1 cellular context compared by ENCODE assay signal in the genomic region with DNA sequence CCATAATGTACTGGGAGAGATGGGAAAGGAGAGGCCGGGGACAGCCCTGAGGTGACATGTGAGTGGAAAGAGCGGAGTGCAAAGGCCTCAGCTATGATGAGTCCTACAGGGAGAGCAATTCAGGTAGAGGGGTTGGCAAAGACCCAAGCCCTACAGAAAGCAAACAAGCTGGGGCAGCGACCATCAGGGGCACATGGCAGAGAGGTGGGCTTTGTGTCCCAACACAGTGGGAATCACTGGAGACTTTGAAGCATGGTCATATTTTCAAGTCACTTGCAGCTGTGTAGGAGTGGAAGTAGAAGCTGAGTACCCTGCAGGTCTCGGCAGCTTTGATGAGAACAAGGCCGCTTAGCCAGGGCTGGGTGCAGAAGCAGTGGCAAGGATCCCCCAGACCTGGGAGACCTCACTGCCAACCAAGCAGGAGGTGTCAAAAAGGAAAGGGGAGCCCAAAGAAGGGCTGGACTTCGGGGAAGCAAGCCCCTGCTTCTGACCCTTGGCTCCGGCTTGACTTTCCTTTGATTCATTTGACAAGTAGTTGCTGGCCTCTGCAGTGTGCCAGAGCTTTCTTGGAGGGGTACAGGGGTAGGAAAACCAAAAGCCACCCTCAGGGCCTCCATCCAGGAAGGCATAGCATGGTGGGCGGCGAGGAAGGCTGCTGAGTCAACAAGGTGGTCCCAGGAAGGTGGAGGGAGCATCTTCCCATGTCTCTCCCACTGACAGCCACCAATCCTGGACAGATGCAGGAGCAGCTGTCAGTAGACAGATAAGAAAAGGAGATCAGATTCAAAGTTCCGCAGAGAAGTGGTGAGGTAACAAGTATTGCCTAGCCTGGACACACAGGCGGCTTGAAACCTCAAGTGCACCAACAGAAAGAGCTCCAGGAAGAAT.
TF ChIP-seq lines count a peak whose summit lies in the region.

No MANE protein-coding gene starts in this region.

TF ChIP-seq in HepG2, 621 proteins besides CTCF, POLR2A, EP300 and RAD21:
- TF ChIP-seq PCBP1 (IDR thresholded peaks at IDR 0.05; ENCODE audit: borderline replicate concordance, low read depth, low read length) (no peak), ZNF253 (CRISPR knock-in tag; IDR thresholded peaks at IDR 0.05; ENCODE audit: borderline replicate concordance) (no peak), ZNF563 (CRISPR knock-in tag; IDR thresholded peaks at IDR 0.05) (no peak), RBM22 (optimal IDR thresholded peaks at IDR 0.05; ENCODE audit: low read length) (peak; percentile 30), LCORL (IDR thresholded peaks at IDR 0.05) (no peak), LCORL (CRISPR knock-in tag; IDR thresholded peaks at IDR 0.05) (no peak), ZNF431 (CRISPR knock-in tag; IDR thresholded peaks at IDR 0.05; ENCODE audit: borderline replicate concordance, low read depth) (peak; percentile 92; the same call in 1 of the 2 replicates), KDM2A (CRISPR knock-in tag; IDR thresholded peaks at IDR 0.05; ENCODE audit: borderline replicate concordance, low read depth) (peak; percentile 54; the same call in 1 of the 2 replicates), ZNF225 (CRISPR knock-in tag; IDR thresholded peaks at IDR 0.05) (no peak), SP4 (CRISPR knock-in tag; IDR thresholded peaks at IDR 0.05) (no peak), ZNF354B (CRISPR knock-in tag; IDR thresholded peaks at IDR 0.05) (no peak), ZSCAN25 (CRISPR knock-in tag; IDR thresholded peaks at IDR 0.05) (no peak), NR2F2 (IDR thresholded peaks at IDR 0.05; ENCODE audit: borderline replicate concordance, low read depth) (0 out of 2 replicates have a peak, but pooled peaks have one; percentile 10), ZNF788 (CRISPR knock-in tag; IDR thresholded peaks at IDR 0.05; ENCODE audit: borderline replicate concordance) (0 out of 2 replicates have a peak, but pooled peaks have one; percentile 34), ZNF382 (CRISPR knock-in tag; IDR thresholded peaks at IDR 0.05; ENCODE audit: borderline replicate concordance) (no peak), AKAP8 (CRISPR knock-in tag; IDR thresholded peaks at IDR 0.05) (peak; percentile 76; the same call in 1 of the 2 replicates), NFKBIZ (CRISPR knock-in tag; IDR thresholded peaks at IDR 0.05) (no peak), POLR2G (IDR thresholded peaks at IDR 0.05; ENCODE audit: low read depth, low read length) (peak; percentile 52), ZNF282 (IDR thresholded peaks at IDR 0.05; ENCODE audit: partially characterized antibody) (no peak), TOPORS (CRISPR knock-in tag; IDR thresholded peaks at IDR 0.05) (no peak)
- TF ChIP-seq, protein P1, sequence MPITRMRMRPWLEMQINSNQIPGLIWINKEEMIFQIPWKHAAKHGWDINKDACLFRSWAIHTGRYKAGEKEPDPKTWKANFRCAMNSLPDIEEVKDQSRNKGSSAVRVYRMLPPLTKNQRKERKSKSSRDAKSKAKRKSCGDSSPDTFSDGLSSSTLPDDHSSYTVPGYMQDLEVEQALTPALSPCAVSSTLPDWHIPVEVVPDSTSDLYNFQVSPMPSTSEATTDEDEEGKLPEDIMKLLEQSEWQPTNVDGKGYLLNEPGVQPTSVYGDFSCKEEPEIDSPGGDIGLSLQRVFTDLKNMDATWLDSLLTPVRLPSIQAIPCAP (CRISPR knock-in tag; IDR thresholded peaks at IDR 0.05; ENCODE audit: low read depth), result no peak
- TF ChIP-seq, protein P2, sequence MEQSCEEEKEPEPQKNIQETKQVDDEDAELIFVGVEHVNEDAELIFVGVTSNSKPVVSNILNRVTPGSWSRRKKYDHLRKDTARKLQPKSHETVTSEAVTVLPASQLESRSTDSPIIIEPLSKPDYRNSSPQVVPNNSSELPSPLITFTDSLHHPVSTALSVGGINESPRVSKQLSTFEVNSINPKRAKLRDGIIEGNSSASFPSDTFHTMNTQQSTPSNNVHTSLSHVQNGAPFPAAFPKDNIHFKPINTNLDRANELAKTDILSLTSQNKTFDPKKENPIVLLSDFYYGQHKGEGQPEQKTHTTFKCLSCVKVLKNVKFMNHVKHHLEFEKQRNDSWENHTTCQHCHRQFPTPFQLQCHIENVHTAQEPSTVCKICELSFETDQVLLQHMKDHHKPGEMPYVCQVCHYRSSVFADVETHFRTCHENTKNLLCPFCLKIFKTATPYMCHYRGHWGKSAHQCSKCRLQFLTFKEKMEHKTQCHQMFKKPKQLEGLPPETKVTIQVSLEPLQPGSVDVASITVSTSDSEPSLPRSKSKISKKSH (CRISPR knock-in tag; IDR thresholded peaks at IDR 0.05; ENCODE audit: borderline replicate concordance), result no peak
- TF ChIP-seq, protein P3, sequence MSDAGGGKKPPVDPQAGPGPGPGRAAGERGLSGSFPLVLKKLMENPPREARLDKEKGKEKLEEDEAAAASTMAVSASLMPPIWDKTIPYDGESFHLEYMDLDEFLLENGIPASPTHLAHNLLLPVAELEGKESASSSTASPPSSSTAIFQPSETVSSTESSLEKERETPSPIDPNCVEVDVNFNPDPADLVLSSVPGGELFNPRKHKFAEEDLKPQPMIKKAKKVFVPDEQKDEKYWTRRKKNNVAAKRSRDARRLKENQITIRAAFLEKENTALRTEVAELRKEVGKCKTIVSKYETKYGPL (CRISPR knock-in tag; IDR thresholded peaks at IDR 0.05), result no peak
- TF ChIP-seq, protein P4, sequence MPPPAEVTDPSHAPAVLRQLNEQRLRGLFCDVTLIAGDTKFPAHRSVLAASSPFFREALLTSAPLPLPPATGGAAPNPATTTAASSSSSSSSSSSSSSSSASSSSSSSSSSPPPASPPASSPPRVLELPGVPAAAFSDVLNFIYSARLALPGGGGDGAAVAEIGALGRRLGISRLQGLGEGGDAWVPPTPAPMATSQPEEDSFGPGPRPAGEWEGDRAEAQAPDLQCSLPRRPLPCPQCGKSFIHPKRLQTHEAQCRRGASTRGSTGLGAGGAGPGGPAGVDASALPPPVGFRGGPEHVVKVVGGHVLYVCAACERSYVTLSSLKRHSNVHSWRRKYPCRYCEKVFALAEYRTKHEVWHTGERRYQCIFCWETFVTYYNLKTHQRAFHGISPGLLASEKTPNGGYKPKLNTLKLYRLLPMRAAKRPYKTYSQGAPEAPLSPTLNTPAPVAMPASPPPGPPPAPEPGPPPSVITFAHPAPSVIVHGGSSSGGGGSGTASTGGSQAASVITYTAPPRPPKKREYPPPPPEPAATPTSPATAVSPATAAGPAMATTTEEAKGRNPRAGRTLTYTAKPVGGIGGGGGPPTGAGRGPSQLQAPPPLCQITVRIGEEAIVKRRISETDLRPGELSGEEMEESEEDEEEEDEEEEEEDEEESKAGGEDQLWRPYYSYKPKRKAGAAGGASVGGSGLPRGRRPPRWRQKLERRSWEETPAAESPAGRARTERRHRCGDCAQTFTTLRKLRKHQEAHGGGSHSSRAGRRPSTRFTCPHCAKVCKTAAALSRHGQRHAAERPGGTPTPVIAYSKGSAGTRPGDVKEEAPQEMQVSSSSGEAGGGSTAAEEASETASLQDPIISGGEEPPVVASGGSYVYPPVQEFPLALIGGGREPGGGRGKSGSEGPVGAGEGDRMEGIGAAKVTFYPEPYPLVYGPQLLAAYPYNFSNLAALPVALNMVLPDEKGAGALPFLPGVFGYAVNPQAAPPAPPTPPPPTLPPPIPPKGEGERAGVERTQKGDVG (CRISPR knock-in tag; IDR thresholded peaks at IDR 0.05; ENCODE audit: borderline replicate concordance), result no peak
